In genomic region chr20:43357352-43357751, GRCh38 we compare ENCODE assay signal across 1 cellular context.
TF ChIP-seq lines count a peak whose summit lies in the region.

No MANE protein-coding gene starts in this region.

TF ChIP-seq in SK-N-SH treated with all-trans-retinoic acid at 6 μM for 48 hours, 23 proteins besides CTCF, POLR2A, EP300 and RAD21 (continued from another document):
- no peak for TF ChIP-seq PATZ1 (CRISPR knock-in tag; IDR thresholded peaks at IDR 0.05; ENCODE audit: borderline replicate concordance)
- no peak for TF ChIP-seq CREB5 (CRISPR knock-in tag; IDR thresholded peaks at IDR 0.05; ENCODE audit: low read depth)
- no peak for TF ChIP-seq OSR1 (CRISPR knock-in tag; IDR thresholded peaks at IDR 0.05)
- no peak for TF ChIP-seq RARB (CRISPR knock-in tag; IDR thresholded peaks at IDR 0.05)
- no peak for TF ChIP-seq ZFP3 (CRISPR knock-in tag; IDR thresholded peaks at IDR 0.05)
- no peak for TF ChIP-seq CSRNP3 (CRISPR knock-in tag; IDR thresholded peaks at IDR 0.05)
- TF ChIP-seq ARNTL (CRISPR knock-in tag; IDR thresholded peaks at IDR 0.05; ENCODE audit: borderline replicate concordance, low read depth) = no peak
